Comparison of ENCODE assay signal across 9 cellular contexts in the genomic region with DNA sequence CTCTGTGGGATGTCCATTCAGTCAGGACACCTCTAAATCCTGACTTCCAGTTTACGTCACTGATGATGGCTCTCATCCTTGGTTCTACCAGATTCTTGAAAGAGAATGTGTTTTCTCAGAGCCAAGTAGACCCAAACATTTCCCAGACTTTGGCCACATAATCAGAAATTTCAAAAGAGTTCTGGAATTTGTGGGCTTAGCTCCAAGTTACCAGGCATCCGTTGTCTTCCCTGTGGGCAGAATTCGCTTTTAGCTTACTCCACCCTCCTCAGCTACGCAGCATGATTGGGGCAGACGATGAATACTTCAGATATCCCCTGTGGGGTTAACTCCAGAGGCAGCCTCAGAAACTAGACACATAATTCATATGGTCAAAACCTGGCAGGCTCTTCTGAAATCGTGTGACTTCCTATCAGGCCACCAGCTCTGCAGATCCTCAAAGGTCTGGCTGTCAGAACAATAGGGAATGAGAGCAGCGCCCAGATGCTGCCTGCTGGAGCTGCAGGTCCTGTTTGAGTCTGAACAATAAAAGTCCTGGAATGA. TPM values are rescaled to one million over a fixed set of nuclear protein-coding genes. Genes with fewer than 3 reads are reported as not detected.
DNase-seq lines count a peak whose midpoint lies in the region; ATAC-seq and TF ChIP-seq lines count a peak whose summit lies in the region.
"Had no signal": no experiment of that assay in that cellular context is flagged by ENCODE, and none has a peak within 500 bp of the region (broad histone marks: within the 10 kb centered on the region; RNA-seq: fewer than 3 reads in every experiment).

No MANE protein-coding gene starts in this region.

- H3K36me3 ChIP-seq in ovary: no peaks in the 10 kb centered on the region

- H3K27ac Mint-ChIP-seq in natural killer cell: peak overlapping the region in 1 of 2 donors; percentile 91

- no peak overlapping the region for H3K4me3 Mint-ChIP-seq in natural killer cell

- DNase-seq in AG09309 (ENCODE audit: low read depth) (peak; percentile 96), SK-N-DZ (ENCODE audit: low spot score) (peak; percentile 36), fibroblast of peridontal ligament (ENCODE audit: extremely low read depth) (peak; percentile 100), ovary (peak in 4 of 5 donors; percentile 44 to 51 (median 45)), natural killer cell (no peak), CD1c-positive myeloid dendritic cell (ENCODE audit: extremely low spot score) (no peak)
- DNase-seq in stimulated activated CD4-positive, alpha-beta T cell treated with anti-CD3 and anti-CD28 coated beads, Interleukin-2, amount 100 ng/mL, for 48 hours: no peak
- DNase-seq: OCI-M1 had no signal

- ATAC-seq in natural killer cell: no peak
- no peak for ATAC-seq in HG03432 (IDR thresholded peaks at IDR 0.05; ENCODE audit: unreplicated experiment)

- peaks cover 73% of the 10 kb centered on the region in 2 donors for H3K4me1 Mint-ChIP-seq in natural killer cell

- no peak for TF ChIP-seq CTCF in AG09309 (IDR thresholded peaks at IDR 0.05; ENCODE audit: control insufficient read depth, insufficient read depth, low read depth, low read length, missing control alignments)
- no peak for TF ChIP-seq CTCF in ovary (IDR thresholded peaks at IDR 0.05)
- TF ChIP-seq CTCF in natural killer cell (IDR thresholded peaks at IDR 0.05): no peak

- 4 to 12% (median 8%) methylated on average over 7 of the region's 7 CpGs for WGBS in ovary, 3 donors

- no peaks in the 10 kb centered on the region for H3K9me3 ChIP-seq in ovary

- TF ChIP-seq EP300 in ovary (IDR thresholded peaks at IDR 0.05): no peak

- H3K27me3 Mint-ChIP-seq in natural killer cell (ENCODE audit: low read depth in 2 of 2): no peaks in the 10 kb centered on the region

- no peak overlapping the region for H3K4me3 ChIP-seq in AG09309 (ENCODE audit: control insufficient read depth, low read depth, low read length)
- no peak overlapping the region for H3K4me3 ChIP-seq in ovary

- H3K27ac ChIP-seq in ovary: peak overlapping the region in 1 of 2 donors; percentile 81

- peaks cover 38% of the 10 kb centered on the region for H3K4me1 ChIP-seq in ovary (ENCODE audit: insufficient read depth)

- intact Hi-C loops in ovary (cut with DNase I): no loop called here
- intact Hi-C loops in natural killer cell (cut with micrococcal nuclease): no loop called here

- no peaks in the 10 kb centered on the region for H3K9me3 Mint-ChIP-seq in natural killer cell

- no peaks in the 10 kb centered on the region for H3K27me3 ChIP-seq in ovary

- TF ChIP-seq POLR2A in ovary (IDR thresholded peaks at IDR 0.05): no peak

- no peaks in the 10 kb centered on the region for H3K36me3 Mint-ChIP-seq in natural killer cell

RNA-seq across cellular contexts. Expression of gene CRTC3, which starts 30.6 kb away (rescaled TPM):
- 9.0 and 9.3 TPM in 2 replicates for polyA plus RNA-seq in SK-N-DZ (2014; cell fraction: cytosol; rRNA removed)
- 5.4 and 8.0 TPM in 2 replicates for polyA plus RNA-seq in SK-N-DZ (2014; cell fraction: nucleus; rRNA removed)
- total RNA-seq in ovary (100 to 1,000 TPM in 1 of 7 donors, 10 to 100 TPM in 6; 36.9 to 106 (median 85.4) TPM), natural killer cell (100 to 1,000 TPM in 1 of 3 donors, 10 to 100 TPM in 2; 68.8 to 101 (median 92.4) TPM)
- 10 to 100 TPM; 43.4 to 86.7 TPM for polyA plus RNA-seq in ovary

Comparison
In these comparisons a context has a peak if more than half of its experiments do, and no peak if none do; other contexts are left out.
1. DNase-seq: peak in AG09309 (single experiment), SK-N-DZ (single experiment), fibroblast of peridontal ligament (single experiment) and ovary (4 of 5); none in natural killer cell (single experiment), stimulated activated CD4-positive, alpha-beta T cell treated with anti-CD3 and anti-CD28 coated beads, Interleukin-2, amount 100 ng/mL, for 48 hours (0 of 2) and CD1c-positive myeloid dendritic cell (single experiment).